In the genomic region with DNA sequence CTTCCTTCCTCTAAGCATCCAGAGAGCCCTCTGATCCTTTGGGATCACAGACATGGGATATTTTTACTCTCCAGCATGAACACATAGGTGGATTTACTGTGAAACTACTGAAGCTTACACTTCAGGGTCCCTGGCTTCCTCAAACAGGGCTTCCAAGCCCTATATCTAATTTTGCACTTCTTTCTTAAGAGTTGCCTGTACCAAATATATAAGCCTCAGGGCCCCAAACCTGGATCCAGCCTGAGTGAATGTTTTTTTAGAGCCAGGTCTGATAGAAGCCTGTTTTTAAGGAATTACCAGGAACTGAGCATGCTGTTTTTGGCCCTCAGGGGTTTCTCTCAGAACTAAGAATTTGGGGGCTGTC, we compare ENCODE assay signal across 1 cellular context.
TF ChIP-seq lines count a peak whose summit lies in the region.

No MANE protein-coding gene starts in this region.

TF ChIP-seq in endothelial cell of umbilical vein, 7 proteins besides CTCF, POLR2A, EP300 and RAD21 (continued from another document):
- no peak for TF ChIP-seq JUN (IDR thresholded peaks at IDR 0.05; ENCODE audit: borderline replicate concordance, insufficient read depth, insufficient read length, low read depth)
- TF ChIP-seq, protein P1, sequence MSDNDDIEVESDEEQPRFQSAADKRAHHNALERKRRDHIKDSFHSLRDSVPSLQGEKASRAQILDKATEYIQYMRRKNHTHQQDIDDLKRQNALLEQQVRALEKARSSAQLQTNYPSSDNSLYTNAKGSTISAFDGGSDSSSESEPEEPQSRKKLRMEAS (IDR thresholded peaks at IDR 0.05; ENCODE audit: insufficient read depth, insufficient read length), result no peak
- no peak for TF ChIP-seq MYC (IDR thresholded peaks at IDR 0.05; ENCODE audit: low read depth, low read length)
- TF ChIP-seq POLR2AphosphoS5 (IDR thresholded peaks at IDR 0.05; ENCODE audit: insufficient read depth, low read depth, low read length), result no peak
TF ChIP-seq in endothelial cell of umbilical vein: peak in this region for 0.
